In the genomic region with DNA sequence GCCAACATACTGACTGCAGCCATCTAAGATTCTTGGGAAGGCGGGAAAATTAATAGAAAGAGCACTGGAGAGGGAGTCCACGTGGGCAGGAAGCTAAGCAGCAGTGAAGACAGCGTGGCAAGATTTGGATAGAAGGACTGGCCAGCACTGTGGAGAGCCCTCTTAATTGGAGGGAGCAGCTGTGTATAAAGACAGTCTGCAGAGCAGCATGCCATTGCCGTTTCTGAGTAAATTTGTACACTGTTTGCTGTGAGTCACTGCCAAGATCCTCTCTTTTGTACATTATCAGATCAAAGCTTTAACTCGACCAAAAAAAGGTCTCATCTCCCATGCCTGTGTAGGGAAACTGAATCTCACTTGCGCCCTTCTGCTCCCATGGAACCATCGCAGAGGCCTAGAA, we compare ENCODE assay signal across 19 cellular contexts. TPM values are rescaled to one million over a fixed set of nuclear protein-coding genes. Genes with fewer than 3 reads are reported as not detected.
A peak's percentile ranks its signal among the peaks of the same experiment; 100 is the strongest.
DNase-seq lines count a peak whose midpoint lies in the region; ATAC-seq lines count a peak whose summit lies in the region.
"Had no signal": no experiment of that assay in that cellular context is flagged by ENCODE, and none has a peak within 500 bp of the region (broad histone marks: within the 10 kb centered on the region; RNA-seq: fewer than 3 reads in every experiment).

No MANE protein-coding gene starts in this region.

- no peaks in the 10 kb centered on the region for H3K9me3 Mint-ChIP-seq in naive B cell
- H3K9me3 Mint-ChIP-seq: activated CD4-positive, alpha-beta memory T cell treated with anti-CD3 and anti-CD28 coated beads, Interleukin-2, amount 10 ng/mL, durations not matched to agents 7 days and 5 days; activated T-helper 1 cell treated with anti-CD3 and anti-CD28 coated beads, Interleukin-12 subunit alpha, Interleukin-12 subunit beta, Interleukin-2, Interleukin-4 antibody, amounts not matched to agents 30 ng/mL and 10 ng/mL and 1 ng/mL, durations not matched to agents 14 hours and 24 hours and 36 hours; neural crest cell; stimulated activated naive CD8-positive, alpha-beta T cell treated with anti-CD3 and anti-CD28 coated beads, Interleukin-15, amount 100 ng/mL, for 72 hours had no signal

- DNase-seq in NCI-H1092 treated with DMSO at 0.1 percent for 48 hours (lab: John Stamatoyannopoulos, UW) (peak; percentile 8), NCI-H1092 (lab: John Stamatoyannopoulos, UW) (no peak), LHCN-M2 (ENCODE audit: low read depth) (peak; percentile 53), amniotic epithelial cell (ENCODE audit: low read depth) (peak; percentile 4), naive B cell (no peak)
- DNase-seq in stimulated activated CD4-positive, alpha-beta T cell treated with anti-CD3 and anti-CD28 coated beads, Interleukin-12 subunit alpha, Interleukin-12 subunit beta, amount 100 ng/mL, for 4 hours = no peak
- no peak for DNase-seq in activated effector memory CD4-positive, alpha-beta T cell treated with anti-CD3 and anti-CD28 coated beads, Interleukin-2, amount 50 U/mL, for 16 hours
- DNase-seq: activated CD4-positive, alpha-beta memory T cell treated with anti-CD3 and anti-CD28 coated beads, Interleukin-2, amount 10 ng/mL, durations not matched to agents 7 days and 5 days; cortex of kidney; heart right ventricle; islet precursor cell; mammary epithelial cell; NCI-H1436; NCI-H446 treated with DMSO at 0.1 percent for 48 hours; stimulated activated naive CD8-positive, alpha-beta T cell treated with anti-CD3 and anti-CD28 coated beads, Interleukin-15, amount 100 ng/mL, for 72 hours; upper lobe of right lung had no signal

- H3K4me1 Mint-ChIP-seq in naive B cell = peaks cover 33 to 53% (median 43%) of the 10 kb centered on the region in 3 donors
- H3K4me1 Mint-ChIP-seq: neural crest cell had no signal

- H3K27me3 Mint-ChIP-seq in naive B cell = no peaks in the 10 kb centered on the region
- H3K27me3 Mint-ChIP-seq: activated CD4-positive, alpha-beta memory T cell treated with anti-CD3 and anti-CD28 coated beads, Interleukin-2, amount 10 ng/mL, durations not matched to agents 7 days and 5 days; stimulated activated naive CD8-positive, alpha-beta T cell treated with anti-CD3 and anti-CD28 coated beads, Interleukin-15, amount 100 ng/mL, for 72 hours had no signal

- peak overlapping the region in 5 of 6 donors; percentile 17 to 92 (median 75) for H3K27ac Mint-ChIP-seq in naive B cell
- H3K27ac Mint-ChIP-seq: activated CD4-positive, alpha-beta memory T cell treated with anti-CD3 and anti-CD28 coated beads, Interleukin-2, amount 10 ng/mL, durations not matched to agents 7 days and 5 days; activated T-helper 1 cell treated with anti-CD3 and anti-CD28 coated beads, Interleukin-12 subunit alpha, Interleukin-12 subunit beta, Interleukin-2, Interleukin-4 antibody, amounts not matched to agents 30 ng/mL and 10 ng/mL and 1 ng/mL, durations not matched to agents 14 hours and 24 hours and 36 hours; stimulated activated naive CD8-positive, alpha-beta T cell treated with anti-CD3 and anti-CD28 coated beads, Interleukin-15, amount 100 ng/mL, for 72 hours had no signal

- H3K4me3 Mint-ChIP-seq in naive B cell = no peak overlapping the region
- H3K4me3 Mint-ChIP-seq: activated CD4-positive, alpha-beta memory T cell treated with anti-CD3 and anti-CD28 coated beads, Interleukin-2, amount 10 ng/mL, durations not matched to agents 7 days and 5 days; activated T-helper 1 cell treated with anti-CD3 and anti-CD28 coated beads, Interleukin-12 subunit alpha, Interleukin-12 subunit beta, Interleukin-2, Interleukin-4 antibody, amounts not matched to agents 30 ng/mL and 10 ng/mL and 1 ng/mL, durations not matched to agents 14 hours and 24 hours and 36 hours; neural crest cell; stimulated activated naive CD8-positive, alpha-beta T cell treated with anti-CD3 and anti-CD28 coated beads, Interleukin-15, amount 100 ng/mL, for 72 hours had no signal

- ATAC-seq in naive B cell (ENCODE audit: low read depth in 2 of 2) = no peak
- no peak for ATAC-seq in GM21576 (IDR thresholded peaks at IDR 0.05; ENCODE audit: unreplicated experiment)
- ATAC-seq: heart right ventricle; stimulated activated naive CD8-positive, alpha-beta T cell treated with anti-CD3 and anti-CD28 coated beads, Interleukin-15, amount 100 ng/mL, for 72 hours; upper lobe of right lung had no signal

- peaks cover 15 to 26% of the 10 kb centered on the region in 2 donors for H3K36me3 Mint-ChIP-seq in naive B cell

RNA-seq across cellular contexts. Expression of a gene that starts 45.3 kb away (rescaled TPM):
- 7.4 and 8.3 TPM in 2 replicates for total RNA-seq in LHCN-M2 (2014; rRNA removed)
- 2.4 TPM for polyA plus RNA-seq in LHCN-M2 (2012)
- polyA plus RNA-seq in naive B cell (ENCODE audit: low read depth in 6 of 6) = under 1 TPM in 3 of 6 donors, not detected in 3; 0.32 to 0.77 (median 0.37) TPM
- total RNA-seq: activated CD4-positive, alpha-beta memory T cell treated with anti-CD3 and anti-CD28 coated beads, Interleukin-2, amount 10 ng/mL, durations not matched to agents 7 days and 5 days; activated T-helper 1 cell treated with anti-CD3 and anti-CD28 coated beads, Interleukin-12 subunit alpha, Interleukin-12 subunit beta, Interleukin-2, Interleukin-4 antibody, amounts not matched to agents 30 ng/mL and 10 ng/mL and 1 ng/mL, durations not matched to agents 14 hours and 24 hours and 36 hours had no signal

Comparison
In these comparisons a context has a peak if more than half of its experiments do, and no peak if none do; other contexts are left out.
1. DNase-seq: peak in NCI-H1092 treated with DMSO at 0.1 percent for 48 hours (single experiment), LHCN-M2 (single experiment) and amniotic epithelial cell (single experiment); none in NCI-H1092 (single experiment), naive B cell (single experiment), stimulated activated CD4-positive, alpha-beta T cell treated with anti-CD3 and anti-CD28 coated beads, Interleukin-12 subunit alpha, Interleukin-12 subunit beta, amount 100 ng/mL, for 4 hours (single experiment) and activated effector memory CD4-positive, alpha-beta T cell treated with anti-CD3 and anti-CD28 coated beads, Interleukin-2, amount 50 U/mL, for 16 hours (single experiment).